In the genomic region with DNA sequence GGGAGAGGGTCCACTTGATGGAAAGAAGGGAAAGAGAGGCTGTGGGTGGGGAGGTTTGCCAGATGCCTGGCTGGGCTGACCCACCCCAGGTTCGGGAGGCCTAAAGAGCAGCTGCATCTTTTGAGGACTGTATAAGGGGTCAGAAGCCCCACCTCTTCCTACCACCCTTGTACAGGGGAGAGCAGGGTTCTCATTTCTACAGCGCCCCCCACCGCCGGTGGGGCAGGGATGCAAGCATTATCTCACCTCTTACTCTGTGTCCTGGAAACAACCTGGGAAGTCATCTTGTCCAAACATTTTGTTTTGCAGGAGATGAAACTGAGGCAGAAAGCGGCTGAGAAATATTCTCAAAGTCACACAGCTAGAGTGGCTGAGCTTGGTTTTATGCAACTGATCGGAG, we compare ENCODE assay signal across 30 cellular contexts. TPM values are rescaled to one million over a fixed set of nuclear protein-coding genes. Genes with fewer than 3 reads are reported as not detected.
"Had no signal": no experiment of that assay in that cellular context is flagged by ENCODE, and none has a peak within 500 bp of the region (broad histone marks: within the 10 kb centered on the region; RNA-seq: fewer than 3 reads in every experiment).

No MANE protein-coding gene starts in this region.

- DNase-seq: activated CD4-positive, alpha-beta T cell treated with anti-CD3 and anti-CD28 coated beads for 4 hours; activated CD8-positive, alpha-beta memory T cell treated with anti-CD3 and anti-CD28 coated beads, Interleukin-2, amount 50 U/mL, for 48 hours; activated CD8-positive, alpha-beta T cell treated with anti-CD3 and anti-CD28 coated beads, Interleukin-2, amount 10 ng/mL, durations not matched to agents 7 days and 5 days; activated effector memory CD4-positive, alpha-beta T cell treated with Interleukin-2 at 50 U/mL for 16 hours; activated naive CD4-positive, alpha-beta T cell treated with anti-CD3 and anti-CD28 coated beads for 36 hours; activated T-cell treated with anti-CD3 and anti-CD28 coated beads, Interleukin-2, amount 50 U/mL, for 1 hour; amygdala; MG63; MV-4-11; NCI-H1105; NCI-H1436; NCI-H1694 treated with DMSO at 0.1 percent for 48 hours; NCI-H2081; NCI-H510A treated with DMSO at 0.1 percent for 48 hours; NCI-H69; NK-92 treated with Interleukin-12 subunit alpha and Interleukin-12 subunit beta, amount 100 ng/mL, for 24 hours; OCI-M1; Peyer's patch; Right ventricle myocardium superior; SJCRH30; SK-N-SH; T-helper 1 cell; WERI-Rb-1 had no signal

- FAIRE-seq: astrocyte had no signal

- H3K27ac ChIP-seq: Peyer's patch, RWPE1, SJCRH30, WERI-Rb-1 had no signal

- H3K36me3 ChIP-seq: MG63, Peyer's patch, SJCRH30, WERI-Rb-1 had no signal

- H3K4me3 Mint-ChIP-seq: activated CD8-positive, alpha-beta T cell treated with anti-CD3 and anti-CD28 coated beads, Interleukin-2, amount 10 ng/mL, durations not matched to agents 7 days and 5 days; activated naive CD4-positive, alpha-beta T cell treated with anti-CD3 and anti-CD28 coated beads for 36 hours; activated naive CD8-positive, alpha-beta T cell; brain; central memory CD8-positive, alpha-beta T cell had no signal

- H3K9me2 ChIP-seq: SK-N-SH had no signal

- H3K36me3 Mint-ChIP-seq: activated naive CD8-positive, alpha-beta T cell; brain had no signal

- H3K4me1 ChIP-seq: Peyer's patch had no signal

- H3K27me3 ChIP-seq: Peyer's patch, SJCRH30 had no signal

- H3K4me3 ChIP-seq: MG63, Peyer's patch, SJCRH30 had no signal

- H3K9me3 Mint-ChIP-seq: activated naive CD4-positive, alpha-beta T cell treated with anti-CD3 and anti-CD28 coated beads for 36 hours; central memory CD8-positive, alpha-beta T cell had no signal

- H3K4me2 ChIP-seq: SK-N-SH had no signal

- ATAC-seq: activated CD4-positive, CD25-positive, alpha-beta regulatory T cell treated with anti-CD3 and anti-CD28 coated beads, Interleukin-2, amount 50 U/mL, for 24 hours; activated CD8-positive, alpha-beta T cell treated with anti-CD3 and anti-CD28 coated beads, Interleukin-2, amount 10 ng/mL, durations not matched to agents 7 days and 5 days had no signal

- H3K27ac Mint-ChIP-seq: activated naive CD4-positive, alpha-beta T cell treated with anti-CD3 and anti-CD28 coated beads for 36 hours; activated naive CD8-positive, alpha-beta T cell had no signal

RNA-seq across cellular contexts. Expression of gene CCDC182, which starts 22.5 kb away (rescaled TPM):
- total RNA-seq: activated CD8-positive, alpha-beta T cell treated with anti-CD3 and anti-CD28 coated beads, Interleukin-2, amount 10 ng/mL, durations not matched to agents 7 days and 5 days; activated naive CD4-positive, alpha-beta T cell treated with anti-CD3 and anti-CD28 coated beads for 36 hours; astrocyte; Peyer's patch; Right ventricle myocardium superior; SJCRH30; T-helper 2 cell treated with Interferon-gamma antibody and Interleukin-4, amounts not matched to agents 100 ng/mL and 5 ng/mL, for 36 hours had no signal
- polyA plus RNA-seq: SK-N-SH had no signal
